10 cellular contexts compared by ENCODE assay signal in the genomic region with DNA sequence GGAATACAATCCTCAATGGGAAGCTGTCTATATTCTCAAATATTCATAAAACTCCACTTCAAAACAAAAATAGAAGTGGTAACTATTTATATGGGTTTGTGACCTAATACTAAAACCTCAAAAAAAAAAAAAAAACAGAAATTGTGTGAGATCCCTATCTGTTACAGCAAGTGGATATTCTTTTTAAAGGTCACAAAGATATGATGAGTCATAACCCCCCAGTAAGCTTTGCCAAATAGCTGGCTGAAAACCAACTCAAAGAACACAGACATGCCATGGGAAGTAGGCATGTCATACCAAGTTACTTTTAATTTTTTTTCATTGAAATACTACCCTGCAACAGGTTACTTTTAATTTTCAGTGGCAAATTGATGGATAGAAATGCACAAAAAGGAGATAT.
A peak's percentile ranks its signal among the peaks of the same experiment; 100 is the strongest.
DNase-seq lines count a peak whose midpoint lies in the region; ATAC-seq and TF ChIP-seq lines count a peak whose summit lies in the region.
"Had no signal": no experiment of that assay in that cellular context is flagged by ENCODE, and none has a peak within 500 bp of the region (broad histone marks: within the 10 kb centered on the region; RNA-seq: fewer than 3 reads in every experiment).

No MANE protein-coding gene starts in this region.

- H2AK5ac ChIP-seq in H9 (ENCODE audit: insufficient read length, low read length): no peak overlapping the region

- H3K9me3 Mint-ChIP-seq in osteocyte (ENCODE audit: unreplicated experiment) (no peaks in the 10 kb centered on the region), H9 (no peaks in the 10 kb centered on the region)

- no peak overlapping the region for H3K56ac ChIP-seq in H9 (ENCODE audit: insufficient read length, low read depth, low read length)

- intact Hi-C loops in body of pancreas (cut with DNase I): no loop called here

- no peak overlapping the region for H2BK120ac ChIP-seq in H9 (ENCODE audit: low read depth, low read length, poor library complexity, severe bottlenecking)

- H2AFZ ChIP-seq in H9 (ENCODE audit: low read length): no peak overlapping the region

- no peak overlapping the region for H3K4ac ChIP-seq in H9 (ENCODE audit: low read depth, low read length)

- H3K18ac ChIP-seq in H9 (ENCODE audit: insufficient read length, low read depth, low read length): no peak overlapping the region

- no peaks in the 10 kb centered on the region for H3K36me3 ChIP-seq in body of pancreas (replicated peaks in 1 of 2; ENCODE audit: insufficient read depth in 1 of 2, low read depth in 2 of 2)

- no peak overlapping the region for H3T11ph ChIP-seq in H9 (ENCODE audit: low read length)

- H4K20me1 ChIP-seq in H9 (ENCODE audit: control insufficient read depth, insufficient read depth, insufficient read length): no peaks in the 10 kb centered on the region

- H3K36me3 Mint-ChIP-seq in osteocyte (ENCODE audit: unreplicated experiment) (peaks cover 7% of the 10 kb centered on the region), H9 (ENCODE audit: insufficient read depth in 1 of 3, low read depth in 3 of 3) (no peaks in the 10 kb centered on the region; a peak in 1 of 7 replicates)

- H3K27ac Mint-ChIP-seq in osteocyte (ENCODE audit: unreplicated experiment) (peak overlapping the region; percentile 41), H9 (no peak overlapping the region)
- H3K27ac Mint-ChIP-seq: naive B cell had no signal

- H3K4me1 Mint-ChIP-seq in osteocyte (ENCODE audit: unreplicated experiment) (peaks cover 28% of the 10 kb centered on the region), H9 (peaks cover 26 to 32% of the 10 kb centered on the region in 2 experiments)

- no peak overlapping the region for H4K8ac ChIP-seq in H9 (replicated peaks; ENCODE audit: insufficient read length, low read depth, low read length)

- H3K4me1 ChIP-seq in body of pancreas: peaks cover 22% of the 10 kb centered on the region
- peaks cover 4% of the 10 kb centered on the region; the same call in 1 of the 2 replicates for H3K4me1 ChIP-seq in H9 (ENCODE audit: insufficient read depth, low read length)

- no peak overlapping the region for H4K91ac ChIP-seq in H9 (ENCODE audit: insufficient read length, low read depth, low read length)

- TF ChIP-seq CTCF in body of pancreas (IDR thresholded peaks at IDR 0.05) (no peak), osteocyte (IDR thresholded peaks at IDR 0.05) (no peak), H9 (conservative IDR thresholded peaks at IDR 0.05) (no peak)

- no peaks in the 10 kb centered on the region for H3K79me1 ChIP-seq in H9 (ENCODE audit: insufficient read depth, low read depth, low read length, poor library complexity, severe bottlenecking)

- no peak overlapping the region for H3K9ac ChIP-seq in H9 (ENCODE audit: extremely low read depth, insufficient read length, low read length)

- ATAC-seq in GM18868 (IDR thresholded peaks at IDR 0.05; ENCODE audit: unreplicated experiment) (peak; percentile 52), body of pancreas (peak; percentile 40), HG03095 (IDR thresholded peaks at IDR 0.05; ENCODE audit: unreplicated experiment) (no peak), HG03432 (IDR thresholded peaks at IDR 0.05; ENCODE audit: unreplicated experiment) (no peak)

- H3K4me3 ChIP-seq in body of pancreas: no peak overlapping the region

- no peak overlapping the region for H3K27ac ChIP-seq in body of pancreas
- no peak overlapping the region for H3K27ac ChIP-seq in H9 (ENCODE audit: insufficient read length, low read depth, low read length)

- no peak overlapping the region for H3K4me3 Mint-ChIP-seq in osteocyte (ENCODE audit: unreplicated experiment)
- H3K4me3 Mint-ChIP-seq in H9: no peak overlapping the region
- H3K4me3 Mint-ChIP-seq: naive B cell had no signal

- H3K14ac ChIP-seq in H9 (ENCODE audit: insufficient read depth, low read length): no peak overlapping the region

- no peak overlapping the region for H2BK5ac ChIP-seq in H9 (ENCODE audit: insufficient read length, low read length)

- no peak overlapping the region for H2BK15ac ChIP-seq in H9 (ENCODE audit: low read depth, low read length)

- H2BK12ac ChIP-seq in H9 (ENCODE audit: insufficient read length, low read depth, low read length): no peak overlapping the region

- H3K23me2 ChIP-seq in H9 (ENCODE audit: insufficient read length, low read depth, low read length, poor library complexity, severe bottlenecking): no peaks in the 10 kb centered on the region

- H3K27me3 Mint-ChIP-seq in osteocyte (ENCODE audit: unreplicated experiment): no peaks in the 10 kb centered on the region
- H3K27me3 Mint-ChIP-seq in H9 (ENCODE audit: low read depth): no peaks in the 10 kb centered on the region
- H3K27me3 Mint-ChIP-seq: naive B cell had no signal

- H3K27me3 ChIP-seq in body of pancreas (no peaks in the 10 kb centered on the region), H9 (ENCODE audit: insufficient read depth, low read length) (no peaks in the 10 kb centered on the region)

- H2BK20ac ChIP-seq in H9 (ENCODE audit: low read depth, low read length, poor library complexity, severe bottlenecking): no peak overlapping the region

- no peak overlapping the region for H4K5ac ChIP-seq in H9 (ENCODE audit: insufficient read length, low read depth, low read length)

- DNase-seq in NCI-H2196 treated with DMSO at 0.1 percent for 48 hours (lab: John Stamatoyannopoulos, UW; ENCODE audit: unreplicated experiment) (peak; percentile 32), body of pancreas (peak in 1 of 4 donors; percentile 15), osteocyte (ENCODE audit: extremely low spot score, unreplicated experiment) (no peak), H9 (no peak), cerebellar nuclear complex (lab: John Stamatoyannopoulos, UW) (no peak)
- DNase-seq: activated CD8-positive, alpha-beta memory T cell treated with anti-CD3 and anti-CD28 coated beads, Interleukin-2, amount 50 U/mL, for 48 hours; naive B cell had no signal

- H3K23ac ChIP-seq in H9 (ENCODE audit: insufficient read length, low read depth, low read length): no peak overlapping the region

- H3K4me2 ChIP-seq in H9 (ENCODE audit: insufficient read depth, insufficient read length, low read length): no peak overlapping the region

- TF ChIP-seq POLR2A in body of pancreas (IDR thresholded peaks at IDR 0.05): no peak

- H3K9me3 ChIP-seq in body of pancreas: no peaks in the 10 kb centered on the region
- H3K9me3 ChIP-seq in H9 (ENCODE audit: control insufficient read depth, low read depth, low read length): no peaks in the 10 kb centered on the region

- H3K79me2 ChIP-seq in H9 (ENCODE audit: insufficient read depth, low read length): no peaks in the 10 kb centered on the region

Comparison
In these comparisons a context has a peak if more than half of its experiments do, and no peak if none do; other contexts are left out.
1. ATAC-seq: peak in GM18868 (single experiment) and body of pancreas (single experiment); none in HG03095 (single experiment) and HG03432 (single experiment).